Comparison of ENCODE assay signal across 17 cellular contexts in genomic region chr1:246032111-246032551, GRCh38.
DNase-seq lines count a peak whose midpoint lies in the region; ATAC-seq, FAIRE-seq and TF ChIP-seq lines count a peak whose summit lies in the region.
"Had no signal": no experiment of that assay in that cellular context is flagged by ENCODE, and none has a peak within 500 bp of the region (broad histone marks: within the 10 kb centered on the region; RNA-seq: fewer than 3 reads in every experiment).

No MANE protein-coding gene starts in this region.

- ATAC-seq in pancreas: peak in 3 of 4 donors; percentile 24 to 49 (median 32)
- no peak for ATAC-seq in Right ventricle myocardium inferior
- ATAC-seq in GM18517 (IDR thresholded peaks at IDR 0.05; ENCODE audit: unreplicated experiment): no peak
- ATAC-seq: left lobe of liver; right cardiac atrium; stimulated activated effector memory CD8-positive, alpha-beta T cell treated with anti-CD3 and anti-CD28 coated beads, Interleukin-12 subunit alpha, Interleukin-12 subunit beta, amount 100 ng/mL, for 72 hours; T-cell had no signal

- no peak for TF ChIP-seq CTCF in epithelial cell of proximal tubule (conservative IDR thresholded peaks at IDR 0.05; ENCODE audit: low read depth, low read length)
- no peak for TF ChIP-seq CTCF in pancreas (IDR thresholded peaks at IDR 0.05)

- 30 to 38% methylated on average over 3 of the region's 3 CpGs for whole genome bisulfite sequencing in pancreas, 2 donors

- no peaks in the 10 kb centered on the region for H3K9me3 ChIP-seq in pancreas
- H3K9me3 ChIP-seq: breast epithelium, neutrophil, thoracic aorta had no signal

- no peaks in the 10 kb centered on the region for H3K27me3 ChIP-seq in pancreas
- H3K27me3 ChIP-seq: breast epithelium, neutrophil had no signal

- intact Hi-C loops in pancreas (cut with DNase I): no loop called here
- intact Hi-C loops in Right ventricle myocardium inferior (cut with DNase I): no loop called here

- FAIRE-seq in pancreas (lab: Jason Lieb, UNC): no peak
- FAIRE-seq: G401.6 had no signal

- H3K4me3 ChIP-seq in epithelial cell of proximal tubule (ENCODE audit: low read depth, low read length): peak overlapping the region; percentile 31
- H3K4me3 ChIP-seq in pancreas: no peak overlapping the region
- H3K4me3 ChIP-seq: breast epithelium, thoracic aorta had no signal

- DNase-seq in Caki2 (ENCODE audit: low read depth) (peak; percentile 16), HK-2 (ENCODE audit: unreplicated experiment) (peak; percentile 13), epithelial cell of proximal tubule (ENCODE audit: low read depth) (peak; percentile 32), pancreas (no peak), NCI-H146 (lab: John Stamatoyannopoulos, UW) (no peak), Right ventricle myocardium inferior (ENCODE audit: missing footprints) (no peak)
- DNase-seq: activated CD4-positive, alpha-beta T cell treated with anti-CD3 and anti-CD28 coated beads, Interleukin-2, amount 10 ng/mL, durations not matched to agents 7 days and 5 days; T-cell had no signal

- H3K36me3 ChIP-seq in pancreas: no peaks in the 10 kb centered on the region
- H3K36me3 ChIP-seq: breast epithelium, neutrophil, thoracic aorta had no signal

- H3K27ac ChIP-seq in pancreas: no peak overlapping the region
- H3K27ac ChIP-seq: breast epithelium, HL-60, neutrophil, thoracic aorta had no signal

- H3K4me1 ChIP-seq in pancreas: peaks cover 0 to 4% (median 0%) of the 10 kb centered on the region in 3 donors
- H3K4me1 ChIP-seq: breast epithelium had no signal

- in situ Hi-C loops in Caki2 (cut with HindIII; ENCODE audit: low pct_unique_long_range_greater_than_20kb, low sequenced_read_pairs): no loop called here

Comparison
In these comparisons a context has a peak if more than half of its experiments do, and no peak if none do; other contexts are left out.
1. DNase-seq: peak in Caki2 (single experiment), HK-2 (single experiment) and epithelial cell of proximal tubule (single experiment); none in pancreas (0 of 6), NCI-H146 (single experiment) and Right ventricle myocardium inferior (single experiment).
2. ATAC-seq: peak in pancreas (3 of 4); none in Right ventricle myocardium inferior (single experiment) and GM18517 (single experiment).